ENCODE assay signal across 17 cellular contexts in genomic region chr10:60513281-60513680, GRCh38.
DNase-seq lines count a peak whose midpoint lies in the region; ATAC-seq and TF ChIP-seq lines count a peak whose summit lies in the region.
"Had no signal": no experiment of that assay in that cellular context is flagged by ENCODE, and none has a peak within 500 bp of the region (broad histone marks: within the 10 kb centered on the region; RNA-seq: fewer than 3 reads in every experiment).

No MANE protein-coding gene starts in this region.

- H3K36me3 Mint-ChIP-seq in nephron progenitor cell (ENCODE audit: low read depth): no peaks in the 10 kb centered on the region
- H3K36me3 Mint-ChIP-seq: immature natural killer cell had no signal

- no peak overlapping the region for H3K27ac Mint-ChIP-seq in nephron progenitor cell
- H3K27ac Mint-ChIP-seq: CD4-positive, alpha-beta T cell; immature natural killer cell had no signal

- TF ChIP-seq CTCF in nephron progenitor cell (IDR thresholded peaks at IDR 0.05): no peak

- H3K4me3 Mint-ChIP-seq in nephron progenitor cell: no peak overlapping the region
- H3K4me3 Mint-ChIP-seq: CD4-positive, alpha-beta T cell; immature natural killer cell; neural crest cell had no signal

- H3K4me1 Mint-ChIP-seq in nephron progenitor cell: no peaks in the 10 kb centered on the region
- H3K4me1 Mint-ChIP-seq: immature natural killer cell, neural crest cell had no signal

- no peaks in the 10 kb centered on the region for H3K9me3 Mint-ChIP-seq in nephron progenitor cell
- H3K9me3 Mint-ChIP-seq: CD4-positive, alpha-beta T cell; neural crest cell had no signal

- DNase-seq in NAMALWA (ENCODE audit: low spot score) (peak; percentile 52), T-helper 9 cell (no peak), nephron progenitor cell (no peak)
- no peak for DNase-seq in stimulated activated CD4-positive, alpha-beta T cell treated with anti-CD3 and anti-CD28 coated beads, Interleukin-4, amount 100 ng/mL, for 1 hour
- no peak for DNase-seq in activated effector memory CD4-positive, alpha-beta T cell treated with anti-CD3 and anti-CD28 coated beads, Interleukin-2, amount 50 U/mL, for 16 hours
- DNase-seq: activated gamma-delta T cell treated with Interleukin-2 at 50 U/mL for 16 hours; CD4-positive, alpha-beta T cell; EL; immature natural killer cell; mesendoderm; NCI-H146; PC-9 had no signal

- H3K27me3 Mint-ChIP-seq in nephron progenitor cell (ENCODE audit: low read depth, poor library complexity): peaks cover 3% of the 10 kb centered on the region
- H3K27me3 Mint-ChIP-seq: CD4-positive, alpha-beta T cell had no signal

- ATAC-seq in GM18498 (IDR thresholded peaks at IDR 0.05; ENCODE audit: unreplicated experiment): peak; percentile 72
- ATAC-seq in GM21367 (IDR thresholded peaks at IDR 0.05; ENCODE audit: unreplicated experiment): peak; percentile 75
- peak; percentile 70 for ATAC-seq in HG03159 (IDR thresholded peaks at IDR 0.05; ENCODE audit: unreplicated experiment)
- ATAC-seq: A549 had no signal
